In the genomic region with DNA sequence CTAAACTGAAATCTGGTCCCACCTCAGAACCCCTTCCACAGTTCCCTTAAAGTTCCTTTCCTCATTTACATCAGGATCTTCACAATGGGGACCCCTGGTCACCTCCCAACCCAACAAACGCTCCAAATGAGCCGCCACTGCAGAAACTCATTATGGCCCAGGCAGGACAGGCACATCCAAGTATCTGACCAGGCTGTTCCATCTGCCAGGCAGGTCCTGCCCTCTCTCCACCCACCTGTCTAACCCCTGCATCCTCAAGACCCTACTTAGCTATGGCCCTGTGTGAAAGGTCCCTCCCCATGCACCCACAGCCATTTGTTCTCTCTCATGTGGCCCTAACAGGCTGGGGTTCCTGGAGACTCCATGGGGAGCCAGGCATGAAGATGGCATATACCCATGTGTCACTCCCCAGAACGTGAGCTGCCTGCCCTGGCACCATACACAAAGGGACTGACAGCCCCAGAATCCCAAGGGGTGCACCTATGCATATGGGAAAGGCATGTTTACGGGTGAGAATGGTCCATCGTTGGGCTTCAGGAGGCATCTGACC, we compare ENCODE assay signal across 14 cellular contexts. TPM values are rescaled to one million over a fixed set of nuclear protein-coding genes. Genes with fewer than 3 reads are reported as not detected.
A peak's percentile ranks its signal among the peaks of the same experiment; 100 is the strongest.
DNase-seq lines count a peak whose midpoint lies in the region; ATAC-seq and TF ChIP-seq lines count a peak whose summit lies in the region.
"Had no signal": no experiment of that assay in that cellular context is flagged by ENCODE, and none has a peak within 500 bp of the region (broad histone marks: within the 10 kb centered on the region; RNA-seq: fewer than 3 reads in every experiment).

No MANE protein-coding gene starts in this region.

- H3K27me3 Mint-ChIP-seq in natural killer cell treated with Interleukin-12 subunit alpha and Interleukin-12 subunit beta and Interleukin-15 and Interleukin-18, amount 100 ng/mL, for 72 hours = peaks cover 4 to 10% of the 10 kb centered on the region in 2 donors

- H3K27ac Mint-ChIP-seq in natural killer cell treated with Interleukin-12 subunit alpha and Interleukin-12 subunit beta and Interleukin-15 and Interleukin-18, amount 100 ng/mL, for 72 hours = no peak overlapping the region
- H3K27ac Mint-ChIP-seq: activated T-helper 17 cell treated with anti-CD3 and anti-CD28 coated beads, Interleukin-2, amount 50 U/mL, for 72 hours had no signal

- ATAC-seq in right cardiac atrium (no peak), Right ventricle myocardium superior (ENCODE audit: poor library complexity) (no peak), HG03565 (IDR thresholded peaks at IDR 0.05; ENCODE audit: unreplicated experiment) (no peak)
- ATAC-seq in natural killer cell treated with Interleukin-12 subunit alpha and Interleukin-12 subunit beta and Interleukin-15 and Interleukin-18, amount 100 ng/mL, for 72 hours = no peak
- ATAC-seq: activated T-helper 17 cell treated with anti-CD3 and anti-CD28 coated beads, Interleukin-2, amount 50 U/mL, for 72 hours had no signal

- H3K27ac ChIP-seq in right cardiac atrium (ENCODE audit: low read length) (no peak overlapping the region), adrenal gland (no peak overlapping the region)
- H3K27ac ChIP-seq: parathyroid adenoma had no signal

- in situ Hi-C loops in KBM-7 (cut with MboI; ENCODE audit: low pct_unique_long_range_greater_than_20kb, low sequenced_read_pairs) = no loop called here

- 93% methylated on average over 5 of the region's 5 CpGs for WGBS in right cardiac atrium
- 88 to 92% (median 90%) methylated on average over 5 of the region's 5 CpGs for WGBS in adrenal gland, 4 donors

- TF ChIP-seq CTCF in adrenal gland (IDR thresholded peaks at IDR 0.05) = no peak

- H3K36me3 Mint-ChIP-seq in natural killer cell treated with Interleukin-12 subunit alpha and Interleukin-12 subunit beta and Interleukin-15 and Interleukin-18, amount 100 ng/mL, for 72 hours = no peaks in the 10 kb centered on the region

- H3K4me1 ChIP-seq in right cardiac atrium (ENCODE audit: control insufficient read depth, insufficient read depth, low read length) (no peaks in the 10 kb centered on the region), adrenal gland (replicated peaks in 1 of 2) (no peaks in the 10 kb centered on the region)

- no peak for TF ChIP-seq POLR2A in adrenal gland (IDR thresholded peaks at IDR 0.05)

- no peaks in the 10 kb centered on the region for H3K36me3 ChIP-seq in adrenal gland (replicated peaks in 1 of 2)

- intact Hi-C loops in right cardiac atrium (cut with DNase I) (no loop called here), Right ventricle myocardium superior (cut with DNase I) (no loop called here), adrenal gland (cut with DNase I) (no loop called here)

- DNase-seq in right cardiac atrium (peak in 2 of 3 donors; percentile 36 to 39), Right ventricle myocardium superior (no peak), adrenal gland (peak in 4 of 7 donors; percentile 5 to 18 (median 12)), ureter (ENCODE audit: low spot score) (peak; percentile 42), foreskin melanocyte (no peak), KBM-7 (no peak)
- peak; percentile 59 for DNase-seq in natural killer cell treated with Interleukin-12 subunit alpha and Interleukin-12 subunit beta and Interleukin-15 and Interleukin-18, amount 100 ng/mL, for 72 hours (ENCODE audit: low spot score)
- DNase-seq: foreskin fibroblast, mesendoderm, NCI-H1694 treated with DMSO at 0.1 percent for 48 hours, SW 1271 had no signal

- H3K9me3 ChIP-seq in right cardiac atrium (ENCODE audit: control insufficient read depth, low read length) (no peaks in the 10 kb centered on the region), adrenal gland (replicated peaks in 1 of 3) (no peaks in the 10 kb centered on the region)

- H3K27me3 ChIP-seq in right cardiac atrium (ENCODE audit: control insufficient read depth, insufficient read depth) (no peaks in the 10 kb centered on the region), adrenal gland (no peaks in the 10 kb centered on the region)

- no peaks in the 10 kb centered on the region for H3K9me3 Mint-ChIP-seq in natural killer cell treated with Interleukin-12 subunit alpha and Interleukin-12 subunit beta and Interleukin-15 and Interleukin-18, amount 100 ng/mL, for 72 hours
- H3K9me3 Mint-ChIP-seq: activated T-helper 17 cell treated with anti-CD3 and anti-CD28 coated beads, Interleukin-2, amount 50 U/mL, for 72 hours had no signal

- H3K4me3 ChIP-seq in right cardiac atrium (ENCODE audit: low read length) (no peak overlapping the region), adrenal gland (no peak overlapping the region)

- H3K4me1 Mint-ChIP-seq in natural killer cell treated with Interleukin-12 subunit alpha and Interleukin-12 subunit beta and Interleukin-15 and Interleukin-18, amount 100 ng/mL, for 72 hours (ENCODE audit: low read depth in 2 of 2) = peaks cover 0 to under 1% of the 10 kb centered on the region in 2 donors
- H3K4me1 Mint-ChIP-seq: activated T-helper 17 cell treated with anti-CD3 and anti-CD28 coated beads, Interleukin-2, amount 50 U/mL, for 72 hours had no signal

- H3K4me3 Mint-ChIP-seq in natural killer cell treated with Interleukin-12 subunit alpha and Interleukin-12 subunit beta and Interleukin-15 and Interleukin-18, amount 100 ng/mL, for 72 hours = no peak overlapping the region
- H3K4me3 Mint-ChIP-seq: activated T-helper 17 cell treated with anti-CD3 and anti-CD28 coated beads, Interleukin-2, amount 50 U/mL, for 72 hours had no signal

RNA-seq across cellular contexts. Expression of gene GPRIN2, which starts 9.1 kb away (rescaled TPM):
- not detected for total RNA-seq in right cardiac atrium
- not detected for polyA plus RNA-seq in right cardiac atrium
- total RNA-seq in Right ventricle myocardium superior = not detected
- total RNA-seq in adrenal gland = under 1 TPM in 2 of 8 donors, not detected in 6; 0.28 to 0.44 TPM
- polyA plus RNA-seq in adrenal gland = under 1 TPM in 2 of 3 donors, not detected in 1; 0.17 to 0.56 TPM
- not detected for total RNA-seq in natural killer cell treated with Interleukin-12 subunit alpha and Interleukin-12 subunit beta and Interleukin-15 and Interleukin-18, amount 100 ng/mL, for 72 hours
- 9.4 TPM for total RNA-seq in ureter
- total RNA-seq: activated T-helper 17 cell treated with anti-CD3 and anti-CD28 coated beads, Interleukin-2, amount 50 U/mL, for 72 hours had no signal

RNA-seq across cellular contexts. Expression of gene SYT15, which starts 31.5 kb away (rescaled TPM):
- 1 to 10 TPM; 2.7 to 4.1 (median 3.5) TPM for total RNA-seq in right cardiac atrium
- 2.6 TPM for polyA plus RNA-seq in right cardiac atrium
- 2.7 TPM for total RNA-seq in Right ventricle myocardium superior
- total RNA-seq in adrenal gland = 10 to 100 TPM in 1 of 8 donors, 1 to 10 TPM in 6, under 1 TPM in 1; 0.95 to 32.5 (median 2.8) TPM
- polyA plus RNA-seq in adrenal gland = 1 to 10 TPM in 2 of 3 donors, under 1 TPM in 1; 0.72 to 1.6 (median 1.3) TPM
- total RNA-seq in natural killer cell treated with Interleukin-12 subunit alpha and Interleukin-12 subunit beta and Interleukin-15 and Interleukin-18, amount 100 ng/mL, for 72 hours = 1 to 10 TPM in 1 of 2 donors, under 1 TPM in 1; 0.81 to 1.9 TPM
- 10.4 TPM for total RNA-seq in ureter

Comparison
In these comparisons a context has a peak if more than half of its experiments do, and no peak if none do; other contexts are left out.
1. DNase-seq: peak in right cardiac atrium (2 of 3), adrenal gland (4 of 7), natural killer cell treated with Interleukin-12 subunit alpha and Interleukin-12 subunit beta and Interleukin-15 and Interleukin-18, amount 100 ng/mL, for 72 hours (single experiment) and ureter (single experiment); none in Right ventricle myocardium superior (single experiment), foreskin melanocyte (single experiment) and KBM-7 (single experiment).